ENCODE assay signal across 2 cellular contexts in the genomic region with DNA sequence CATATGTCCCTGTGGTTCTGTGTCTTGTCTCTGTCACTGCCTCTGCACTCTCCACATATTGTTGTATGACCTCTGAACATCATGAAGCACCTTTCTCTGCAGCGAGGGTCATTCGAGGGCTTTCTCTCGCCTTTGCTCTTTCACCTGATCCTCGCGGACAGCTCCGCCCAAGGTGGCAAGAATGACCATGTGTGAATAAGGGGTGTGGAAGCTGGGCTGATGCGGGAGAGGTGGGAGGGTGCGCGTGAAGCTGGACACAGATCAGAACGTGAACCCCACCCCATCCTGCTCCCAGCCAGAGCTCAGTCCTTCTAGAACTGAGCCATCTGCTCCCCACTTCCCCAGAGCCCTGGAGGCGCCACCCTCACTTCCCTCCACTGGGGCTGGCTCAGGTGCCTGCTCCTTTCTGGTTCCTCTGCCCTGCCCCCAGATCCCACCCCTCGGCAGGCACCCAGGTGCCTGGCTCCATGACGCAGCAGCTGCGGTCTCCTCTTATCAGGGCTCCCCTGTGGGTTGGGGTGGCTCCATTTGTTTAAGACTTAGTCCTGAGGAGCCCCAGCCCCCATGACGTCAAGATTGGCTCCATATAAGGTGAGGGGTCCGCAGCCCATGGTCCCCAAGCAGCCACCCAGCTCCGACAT.
TF ChIP-seq lines count a peak whose summit lies in the region.

A gene with protein sequence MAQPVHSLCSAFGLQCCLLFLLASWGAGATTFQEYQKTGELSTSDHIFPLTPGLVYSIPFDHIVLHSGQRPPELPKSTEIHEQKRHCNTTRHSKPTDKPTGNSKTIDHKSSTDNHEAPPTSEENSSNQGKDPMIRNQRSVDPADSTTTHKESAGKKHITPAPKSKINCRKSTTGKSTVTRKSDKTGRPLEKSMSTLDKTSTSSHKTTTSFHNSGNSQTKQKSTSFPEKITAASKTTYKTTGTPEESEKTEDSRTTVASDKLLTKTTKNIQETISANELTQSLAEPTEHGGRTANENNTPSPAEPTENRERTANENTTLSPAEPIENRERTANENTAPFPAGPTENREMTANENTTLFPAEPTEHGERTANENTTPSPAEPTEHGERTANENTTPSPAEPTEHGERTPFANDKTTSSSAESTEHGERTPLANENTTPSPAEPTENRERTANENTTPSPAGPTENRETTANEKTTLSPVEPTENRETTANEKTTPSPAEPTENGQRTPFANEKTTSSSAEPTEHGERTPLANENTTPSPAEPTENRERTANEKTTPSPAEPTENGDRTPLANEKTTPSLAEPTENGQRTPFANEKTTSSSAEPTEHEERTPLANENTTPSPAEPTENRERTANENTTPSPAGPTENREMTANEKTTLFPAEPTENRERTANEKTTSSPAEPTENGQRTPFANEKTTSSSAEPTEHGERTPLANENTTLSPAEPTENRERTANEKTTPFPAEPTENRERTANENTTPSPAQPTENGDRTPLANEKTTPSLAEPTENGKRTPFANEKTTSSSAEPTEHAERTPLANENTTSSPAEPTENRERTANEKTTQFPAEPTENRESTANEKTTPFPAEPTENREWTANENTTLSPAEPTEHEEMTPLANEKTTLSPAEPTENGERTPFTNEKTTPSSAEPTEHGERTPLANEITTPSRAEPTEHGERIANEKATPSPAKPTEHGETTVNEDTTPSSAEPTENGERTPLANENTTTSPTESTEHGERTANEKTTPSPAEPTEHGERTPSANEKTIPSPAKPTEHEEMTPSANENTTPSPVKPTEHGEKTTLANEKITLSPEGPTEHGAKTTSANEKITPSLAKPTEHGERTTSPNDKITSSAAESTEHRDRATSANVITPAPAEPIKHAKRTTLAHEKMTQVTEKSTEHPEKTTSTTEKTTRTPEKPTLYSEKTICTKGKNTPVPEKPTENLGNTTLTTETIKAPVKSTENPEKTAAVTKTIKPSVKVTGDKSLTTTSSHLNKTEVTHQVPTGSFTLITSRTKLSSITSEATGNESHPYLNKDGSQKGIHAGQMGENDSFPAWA (N-terminal part only) (plus strand): TSS at position 613 of the 641 bp plus-strand sequence. CDS start 27 bp downstream, at position 640.

TF ChIP-seq in H1, 55 proteins besides CTCF, POLR2A, EP300 and RAD21:
- TF ChIP-seq CBX8 (IDR thresholded peaks at IDR 0.05; ENCODE audit: borderline replicate concordance, low read depth, low read length) (no peak), E2F6 (IDR thresholded peaks at IDR 0.05) (0 out of 2 replicates have a peak, but pooled peaks have one; percentile 36)

TF ChIP-seq in SK-N-SH treated with all-trans-retinoic acid at 6 μM for 48 hours, 23 proteins besides CTCF, POLR2A, EP300 and RAD21:
- TF ChIP-seq CSRNP3 (CRISPR knock-in tag; IDR thresholded peaks at IDR 0.05) (no peak), ARNTL (CRISPR knock-in tag; IDR thresholded peaks at IDR 0.05; ENCODE audit: borderline replicate concordance, low read depth) (no peak), ZFP30 (CRISPR knock-in tag; IDR thresholded peaks at IDR 0.05) (no peak), ZNF565 (CRISPR knock-in tag; conservative IDR thresholded peaks at IDR 0.05; ENCODE audit: low read depth) (no peak)
